Comparison of ENCODE assay signal across 19 cellular contexts in genomic region chr17:74086992-74087391, GRCh38.
DNase-seq lines count a peak whose midpoint lies in the region; ATAC-seq and TF ChIP-seq lines count a peak whose summit lies in the region.
"Had no signal": no experiment of that assay in that cellular context is flagged by ENCODE, and none has a peak within 500 bp of the region (broad histone marks: within the 10 kb centered on the region; RNA-seq: fewer than 3 reads in every experiment).

No MANE protein-coding gene starts in this region.

- H4K5ac ChIP-seq in mesendoderm (ENCODE audit: low read length), result no peak overlapping the region

- peak overlapping the region; percentile 46 for H3K18ac ChIP-seq in mesendoderm (ENCODE audit: low read length)

- no peak overlapping the region for H3K9ac ChIP-seq in mesendoderm (ENCODE audit: low read length)
- H3K9ac ChIP-seq: BLaER1 treated with 17β-estradiol and CSF1 and Interleukin-3, amounts not matched to agents 10 nM and 100 nM had no signal

- H2AK5ac ChIP-seq in mesendoderm (ENCODE audit: low read length), result no peak overlapping the region

- no peak overlapping the region for H2BK5ac ChIP-seq in mesendoderm (ENCODE audit: low read length)

- no peak for TF ChIP-seq CTCF in WERI-Rb-1 (IDR thresholded peaks at IDR 0.05; ENCODE audit: low read depth, low read length)
- no peak for TF ChIP-seq CTCF in esophagus squamous epithelium (IDR thresholded peaks at IDR 0.05)

- no peak overlapping the region for H3K56ac ChIP-seq in mesendoderm (ENCODE audit: low read length)

- H2BK120ac ChIP-seq in mesendoderm (ENCODE audit: low read depth, low read length), result no peak overlapping the region

- ATAC-seq in GM21717 (IDR thresholded peaks at IDR 0.05; ENCODE audit: unreplicated experiment), result no peak
- ATAC-seq: A549; CD8-positive, alpha-beta T cell had no signal

- H2BK15ac ChIP-seq in mesendoderm (replicated peaks; ENCODE audit: low read depth), result no peak overlapping the region

- H3K4me1 ChIP-seq in mesendoderm (ENCODE audit: control insufficient read depth, low read depth, low read length), result peaks cover 3% of the 10 kb centered on the region
- no peaks in the 10 kb centered on the region for H3K4me1 ChIP-seq in esophagus squamous epithelium
- H3K4me1 ChIP-seq: A549; BLaER1 treated with 17β-estradiol and CSF1 and Interleukin-3, amounts not matched to agents 10 nM and 100 nM; Caco-2 had no signal

- H3K36me3 ChIP-seq in WERI-Rb-1 (no peaks in the 10 kb centered on the region), mesendoderm (ENCODE audit: control insufficient read depth, insufficient read depth, low read length) (no peaks in the 10 kb centered on the region), esophagus squamous epithelium (no peaks in the 10 kb centered on the region)
- H3K36me3 ChIP-seq: BLaER1 treated with 17β-estradiol and CSF1 and Interleukin-3, amounts not matched to agents 10 nM and 100 nM had no signal

- H3K4ac ChIP-seq in mesendoderm (ENCODE audit: low read depth, low read length), result no peak overlapping the region

- intact Hi-C loops in esophagus squamous epithelium (cut with DNase I), result no loop called here

- H3K27ac ChIP-seq in WERI-Rb-1 (peak overlapping the region; percentile 88), mesendoderm (ENCODE audit: low read depth, low read length) (no peak overlapping the region), esophagus squamous epithelium (no peak overlapping the region)
- H3K27ac ChIP-seq: 22Rv1; A549; BLaER1 treated with 17β-estradiol and CSF1 and Interleukin-3, amounts not matched to agents 10 nM and 100 nM; C4-2B had no signal

- H3K4me2 ChIP-seq in mesendoderm (ENCODE audit: low read length), result no peak overlapping the region
- H3K4me2 ChIP-seq: A549; BLaER1 treated with 17β-estradiol and CSF1 and Interleukin-3, amounts not matched to agents 10 nM and 100 nM had no signal

- H3K23ac ChIP-seq in mesendoderm (ENCODE audit: low read length), result no peak overlapping the region

- H3K9me3 ChIP-seq in WERI-Rb-1 (ENCODE audit: severe bottlenecking) (peaks cover 25% of the 10 kb centered on the region), esophagus squamous epithelium (peaks cover 0 to 9% (median 5%) of the 10 kb centered on the region in 3 donors)

- H4K8ac ChIP-seq in mesendoderm (ENCODE audit: low read depth, low read length), result no peak overlapping the region

- H3K27me3 ChIP-seq in WERI-Rb-1 (ENCODE audit: insufficient read depth, low read depth, severe bottlenecking) (no peaks in the 10 kb centered on the region), mesendoderm (ENCODE audit: insufficient read depth, low read length, poor library complexity) (no peaks in the 10 kb centered on the region), esophagus squamous epithelium (peaks cover 0 to 63% (median 0%) of the 10 kb centered on the region in 4 donors)
- H3K27me3 ChIP-seq: BLaER1 treated with 17β-estradiol and CSF1 and Interleukin-3, amounts not matched to agents 10 nM and 100 nM had no signal

- H3K4me3 ChIP-seq in WERI-Rb-1 (ENCODE audit: low read depth, low read length), result no peak overlapping the region
- no peak overlapping the region for H3K4me3 ChIP-seq in mesendoderm (ENCODE audit: low read length)
- no peak overlapping the region for H3K4me3 ChIP-seq in esophagus squamous epithelium
- H3K4me3 ChIP-seq: A549; BLaER1 treated with 17β-estradiol and CSF1 and Interleukin-3, amounts not matched to agents 10 nM and 100 nM had no signal

- no peak for TF ChIP-seq POLR2A in esophagus squamous epithelium (IDR thresholded peaks at IDR 0.05)

- WGBS in mesendoderm (ENCODE audit: extremely low coverage, insufficient coverage, low lambda C conversion rate), result no CpG with 5 or more reads among the region's 6 CpGs
- 41 to 63% methylated on average over 4 of the region's 6 CpGs for WGBS in esophagus squamous epithelium, 2 donors

- no peaks in the 10 kb centered on the region for H3K79me1 ChIP-seq in mesendoderm (ENCODE audit: low read length)

- no peaks in the 10 kb centered on the region for H3K79me2 ChIP-seq in mesendoderm (ENCODE audit: control insufficient read depth, insufficient read depth, low read length)

- peak; percentile 79 for DNase-seq in D341Med (ENCODE audit: low spot score)
- peak; percentile 97 for DNase-seq in NCI-H82 (lab: John Stamatoyannopoulos, UW)
- peak; percentile 96 for DNase-seq in WERI-Rb-1
- no peak for DNase-seq in mesendoderm
- DNase-seq in amniotic stem cell (lab: John Stamatoyannopoulos, UW), result no peak
- no peak for DNase-seq in esophagus squamous epithelium (lab: John Stamatoyannopoulos, UW)
- DNase-seq in activated T-cell treated with anti-CD3 and anti-CD28 coated beads, Interleukin-2, amount 50 U/mL, for 1 hour, result no peak
- DNase-seq: AML-193; Caco-2; Calu3; CD4-positive, alpha-beta T cell; CD8-positive, alpha-beta T cell; DMS79 treated with DMSO at 0.1 percent for 48 hours; GF-D8 had no signal

Comparison
In these comparisons a context has a peak if more than half of its experiments do, and no peak if none do; other contexts are left out.
1. DNase-seq: peak in D341Med (single experiment), NCI-H82 (single experiment) and WERI-Rb-1 (single experiment); none in mesendoderm (single experiment), amniotic stem cell (single experiment), esophagus squamous epithelium (single experiment) and activated T-cell treated with anti-CD3 and anti-CD28 coated beads, Interleukin-2, amount 50 U/mL, for 1 hour (single experiment).